In genomic region chr7:130071701-130072622, GRCh38 we compare ENCODE assay signal across 8 cellular contexts. TPM values are rescaled to one million over a fixed set of nuclear protein-coding genes. Genes with fewer than 3 reads are reported as not detected.
DNase-seq lines count a peak whose midpoint lies in the region; ATAC-seq and TF ChIP-seq lines count a peak whose summit lies in the region.

No MANE protein-coding gene starts in this region.

- WGBS in suprapubic skin = 3% methylated on average over 11 of the region's 11 CpGs

- no peaks in the 10 kb centered on the region for H3K27me3 Mint-ChIP-seq in activated T-helper 1 cell treated with anti-CD3 and anti-CD28 coated beads, Interleukin-12 subunit alpha, Interleukin-12 subunit beta, Interleukin-2, Interleukin-4 antibody, amounts not matched to agents 30 ng/mL and 10 ng/mL and 1 ng/mL, durations not matched to agents 14 hours and 24 hours and 36 hours (ENCODE audit: insufficient read depth)
- peaks cover 3% of the 10 kb centered on the region for H3K27me3 Mint-ChIP-seq in nephron progenitor cell (ENCODE audit: low read depth, poor library complexity)

- no peaks in the 10 kb centered on the region for H3F3A ChIP-seq in PC-3 (ENCODE audit: low read length, unreplicated experiment)

- DNase-seq in Right ventricle myocardium inferior (ENCODE audit: missing footprints) (no peak), cardiac septum (ENCODE audit: low spot score) (no peak), KG1 (lab: John Stamatoyannopoulos, UW) (peak; percentile 20), PC-3 (peak; percentile 88), fibroblast of the conjunctiva (ENCODE audit: low read depth) (peak; percentile 83), nephron progenitor cell (peak; percentile 61), suprapubic skin (ENCODE audit: low spot score in 2 of 2) (no peak)
- DNase-seq in activated T-helper 1 cell treated with anti-CD3 and anti-CD28 coated beads, Interleukin-12 subunit alpha, Interleukin-12 subunit beta, Interleukin-2, Interleukin-4 antibody, amounts not matched to agents 30 ng/mL and 10 ng/mL and 1 ng/mL, durations not matched to agents 14 hours and 24 hours and 36 hours (ENCODE audit: low spot score) = peak; percentile 55

- no peak overlapping the region for H2AFZ ChIP-seq in PC-3 (ENCODE audit: low read length)

- no peak for TF ChIP-seq EP300 in suprapubic skin (IDR thresholded peaks at IDR 0.05)

- no peaks in the 10 kb centered on the region for H3K9me2 ChIP-seq in PC-3 (replicated peaks; ENCODE audit: low read length)

- H3K4me3 ChIP-seq in PC-3 (ENCODE audit: low read length) (peak overlapping the region; percentile 89), suprapubic skin (peak overlapping the region; percentile 89)

- H3K36me3 ChIP-seq in PC-3 (ENCODE audit: low read depth, low read length) = no peaks in the 10 kb centered on the region; the same call in 1 of the 2 replicates
- H3K36me3 ChIP-seq in suprapubic skin = no peaks in the 10 kb centered on the region

- no peaks in the 10 kb centered on the region for H3K9me3 Mint-ChIP-seq in activated T-helper 1 cell treated with anti-CD3 and anti-CD28 coated beads, Interleukin-12 subunit alpha, Interleukin-12 subunit beta, Interleukin-2, Interleukin-4 antibody, amounts not matched to agents 30 ng/mL and 10 ng/mL and 1 ng/mL, durations not matched to agents 14 hours and 24 hours and 36 hours
- no peaks in the 10 kb centered on the region for H3K9me3 Mint-ChIP-seq in nephron progenitor cell

- ATAC-seq in Right ventricle myocardium inferior (peak; percentile 36), PC-3 (peak; percentile 31)

- POLR2A ChIA-PET in PC-3 (lab: Charles Lee; ENCODE audit: unreplicated experiment) = interaction anchor here (0.6 kb wide), 1 partner anchor 85 kb away, joined by 4 read pairs; no protein-coding TSS in a partner anchor

- 0 out of 2 replicates have a peak, but pooled peaks cover 5% of the 10 kb centered on the region for H4K20me1 ChIP-seq in PC-3 (ENCODE audit: low read length)

- TF ChIP-seq CTCF in PC-3 (conservative IDR thresholded peaks at IDR 0.05; ENCODE audit: low read depth, low read length) (peak; percentile 90), nephron progenitor cell (IDR thresholded peaks at IDR 0.05) (peak; percentile 95), suprapubic skin (IDR thresholded peaks at IDR 0.05) (peak; percentile 85 to 91)

- no TSS peak for BruUV-seq in PC-3 (replicated peaks; lab: Mats Ljungman, UMichigan)

- peaks cover 39% of the 10 kb centered on the region for H3K4me1 Mint-ChIP-seq in activated T-helper 1 cell treated with anti-CD3 and anti-CD28 coated beads, Interleukin-12 subunit alpha, Interleukin-12 subunit beta, Interleukin-2, Interleukin-4 antibody, amounts not matched to agents 30 ng/mL and 10 ng/mL and 1 ng/mL, durations not matched to agents 14 hours and 24 hours and 36 hours (ENCODE audit: low read depth)
- peaks cover 53% of the 10 kb centered on the region for H3K4me1 Mint-ChIP-seq in nephron progenitor cell

- no peak overlapping the region for H3K27ac ChIP-seq in PC-3 (ENCODE audit: low read length)
- no peak overlapping the region for H3K27ac ChIP-seq in suprapubic skin

- CTCF ChIA-PET in PC-3 (lab: Charles Lee) = interaction anchor here (1.0 to 1.5 kb wide), 5 partner anchors 12 to 686 kb away, joined by 3 to 7 read pairs (median 5); no protein-coding TSS in a partner anchor

- H3K27me3 ChIP-seq in PC-3 (ENCODE audit: low read length) = no peaks in the 10 kb centered on the region
- no peaks in the 10 kb centered on the region for H3K27me3 ChIP-seq in suprapubic skin

- H3K79me2 ChIP-seq in PC-3 (ENCODE audit: low read length) = peaks cover 63% of the 10 kb centered on the region

- peak overlapping the region; percentile 88 for H3K4me2 ChIP-seq in PC-3 (ENCODE audit: low read length)

- H3K36me3 Mint-ChIP-seq in activated T-helper 1 cell treated with anti-CD3 and anti-CD28 coated beads, Interleukin-12 subunit alpha, Interleukin-12 subunit beta, Interleukin-2, Interleukin-4 antibody, amounts not matched to agents 30 ng/mL and 10 ng/mL and 1 ng/mL, durations not matched to agents 14 hours and 24 hours and 36 hours (ENCODE audit: low read depth) = peaks cover 4% of the 10 kb centered on the region
- H3K36me3 Mint-ChIP-seq in nephron progenitor cell (ENCODE audit: low read depth) = peaks cover 9% of the 10 kb centered on the region

- peak overlapping the region; percentile 57 for H3K4me3 Mint-ChIP-seq in activated T-helper 1 cell treated with anti-CD3 and anti-CD28 coated beads, Interleukin-12 subunit alpha, Interleukin-12 subunit beta, Interleukin-2, Interleukin-4 antibody, amounts not matched to agents 30 ng/mL and 10 ng/mL and 1 ng/mL, durations not matched to agents 14 hours and 24 hours and 36 hours
- peak overlapping the region; percentile 95 for H3K4me3 Mint-ChIP-seq in nephron progenitor cell

- H3K9me3 ChIP-seq in PC-3 (ENCODE audit: low read length) (no peaks in the 10 kb centered on the region), suprapubic skin (no peaks in the 10 kb centered on the region)

- no peak overlapping the region for H3K27ac Mint-ChIP-seq in activated T-helper 1 cell treated with anti-CD3 and anti-CD28 coated beads, Interleukin-12 subunit alpha, Interleukin-12 subunit beta, Interleukin-2, Interleukin-4 antibody, amounts not matched to agents 30 ng/mL and 10 ng/mL and 1 ng/mL, durations not matched to agents 14 hours and 24 hours and 36 hours
- H3K27ac Mint-ChIP-seq in nephron progenitor cell = no peak overlapping the region

- H3K9ac ChIP-seq in PC-3 (ENCODE audit: low read length) = peak overlapping the region; percentile 60; the same call in 1 of the 2 replicates

- no peak for TF ChIP-seq POLR2A in suprapubic skin (IDR thresholded peaks at IDR 0.05)

- H3K4me1 ChIP-seq in PC-3 (ENCODE audit: insufficient read depth, low read length) (peaks cover 27% of the 10 kb centered on the region), suprapubic skin (peaks cover 45% of the 10 kb centered on the region)

- intact Hi-C loops in Right ventricle myocardium inferior (cut with DNase I) (loop anchor here (5.0 to 10.0 kb wide), 4 partner anchors 135 to 760 kb away; partner anchors contain the start of genes SSMEM1 and TMEM209), cardiac septum (cut with DNase I) (loop anchor here (5.0 kb wide), 1 partner anchor 760 kb away; no protein-coding TSS in a partner anchor), PC-3 (cut with micrococcal nuclease) (loop anchor here (1.0 to 10.0 kb wide), 6 partner anchors 80 to 761 kb away; no protein-coding TSS in a partner anchor)
- intact Hi-C loops in activated T-helper 1 cell treated with anti-CD3 and anti-CD28 coated beads, Interleukin-12 subunit alpha, Interleukin-12 subunit beta, Interleukin-2, Interleukin-4 antibody, amounts not matched to agents 30 ng/mL and 10 ng/mL and 1 ng/mL, durations not matched to agents 14 hours and 24 hours and 36 hours (cut with micrococcal nuclease) = loop anchor here (1.0 to 5.0 kb wide), 10 partner anchors 121 to 760 kb away; partner anchors contain the start of genes CEP41 and COPG2

RNA-seq across cellular contexts. Expression of gene KLHDC10, which starts 1.6 kb away (rescaled TPM):
- total RNA-seq in Right ventricle myocardium inferior (27.6 TPM), cardiac septum (22.5 TPM), PC-3 (2014; rRNA removed) (13.2 and 21.6 TPM in 2 replicates), suprapubic skin (10 to 100 TPM; 17.8 to 26.9 (median 22.3) TPM)
- 13.2 and 15.6 TPM in 2 replicates for total RNA-seq in activated T-helper 1 cell treated with anti-CD3 and anti-CD28 coated beads, Interleukin-12 subunit alpha, Interleukin-12 subunit beta, Interleukin-2, Interleukin-4 antibody, amounts not matched to agents 30 ng/mL and 10 ng/mL and 1 ng/mL, durations not matched to agents 14 hours and 24 hours and 36 hours

RNA-seq across cellular contexts. Expression of gene ZC3HC1, which starts 20.8 kb away (rescaled TPM):
- 17.5 TPM for total RNA-seq in Right ventricle myocardium inferior
- 17.6 TPM for total RNA-seq in cardiac septum
- total RNA-seq in PC-3 (2014; rRNA removed) = 12.8 and 17.9 TPM in 2 replicates
- total RNA-seq in activated T-helper 1 cell treated with anti-CD3 and anti-CD28 coated beads, Interleukin-12 subunit alpha, Interleukin-12 subunit beta, Interleukin-2, Interleukin-4 antibody, amounts not matched to agents 30 ng/mL and 10 ng/mL and 1 ng/mL, durations not matched to agents 14 hours and 24 hours and 36 hours = 23.8 and 25.9 TPM in 2 replicates
- total RNA-seq in suprapubic skin = 1 to 10 TPM; 6.4 to 9.1 (median 7.5) TPM

Comparison
In these comparisons a context has a peak if more than half of its experiments do, and no peak if none do; other contexts are left out.
1. DNase-seq: peak in KG1 (single experiment), PC-3 (single experiment), activated T-helper 1 cell treated with anti-CD3 and anti-CD28 coated beads, Interleukin-12 subunit alpha, Interleukin-12 subunit beta, Interleukin-2, Interleukin-4 antibody, amounts not matched to agents 30 ng/mL and 10 ng/mL and 1 ng/mL, durations not matched to agents 14 hours and 24 hours and 36 hours (single experiment), fibroblast of the conjunctiva (single experiment) and nephron progenitor cell (single experiment); none in Right ventricle myocardium inferior (single experiment), cardiac septum (single experiment) and suprapubic skin (0 of 2).
2. Peak in every context shown above with its lines, with median percentiles within 50 percentile points of each other: CTCF ChIP-seq.